24 cellular contexts compared by ENCODE assay signal in genomic region chr9:69431777-69432176, GRCh38.
"Had no signal": no experiment of that assay in that cellular context is flagged by ENCODE, and none has a peak within 500 bp of the region (broad histone marks: within the 10 kb centered on the region; RNA-seq: fewer than 3 reads in every experiment).

No MANE protein-coding gene starts in this region.

- H3K36me3 ChIP-seq: left ventricle myocardium inferior, prostate gland had no signal

- H3K4me3 ChIP-seq: hepatocyte, left ventricle myocardium inferior, prostate gland, stomach, suprapubic skin, tibial nerve had no signal

- H3K9me3 Mint-ChIP-seq: activated naive CD8-positive, alpha-beta T cell treated with anti-CD3 and anti-CD28 coated beads, Interleukin-2, amount 50 U/mL, for 24 hours; central memory CD8-positive, alpha-beta T cell had no signal

- H3K4me1 Mint-ChIP-seq: activated naive CD8-positive, alpha-beta T cell treated with anti-CD3 and anti-CD28 coated beads, Interleukin-2, amount 50 U/mL, for 24 hours; brain; central memory CD8-positive, alpha-beta T cell; naive thymus-derived CD4-positive, alpha-beta T cell had no signal

- H3K4me2 ChIP-seq: hepatocyte had no signal

- H3K4me3 Mint-ChIP-seq: activated naive CD8-positive, alpha-beta T cell treated with anti-CD3 and anti-CD28 coated beads, Interleukin-2, amount 50 U/mL, for 24 hours; brain; central memory CD8-positive, alpha-beta T cell; naive thymus-derived CD4-positive, alpha-beta T cell; WTC11 had no signal

- H3K4me1 ChIP-seq: left ventricle myocardium inferior, prostate gland, stomach, suprapubic skin had no signal

- H3K9me3 ChIP-seq: prostate gland, stomach, suprapubic skin had no signal

- ATAC-seq: activated naive CD8-positive, alpha-beta T cell treated with anti-CD3 and anti-CD28 coated beads, Interleukin-2, amount 50 U/mL, for 24 hours; esophagus mucosa; naive thymus-derived CD4-positive, alpha-beta T cell; WTC11 had no signal

- H2AFZ ChIP-seq: hepatocyte had no signal

- H3K27me3 Mint-ChIP-seq: activated naive CD8-positive, alpha-beta T cell treated with anti-CD3 and anti-CD28 coated beads, Interleukin-2, amount 50 U/mL, for 24 hours; brain had no signal

- H3K27ac Mint-ChIP-seq: activated naive CD8-positive, alpha-beta T cell treated with anti-CD3 and anti-CD28 coated beads, Interleukin-2, amount 50 U/mL, for 24 hours; brain; WTC11 had no signal

- FAIRE-seq: colon, frontal cortex had no signal

- H3K27ac ChIP-seq: hepatocyte, left ventricle myocardium inferior, prostate gland, stomach, suprapubic skin, tibial nerve had no signal

- H3K79me2 ChIP-seq: hepatocyte had no signal

- H3K27me3 ChIP-seq: hepatocyte, stomach, suprapubic skin, tibial nerve had no signal

- DNase-seq: activated CD8-positive, alpha-beta memory T cell treated with anti-CD3 and anti-CD28 coated beads, Interleukin-2, amount 50 U/mL, for 4 hours; activated effector memory CD4-positive, alpha-beta T cell treated with anti-CD3 and anti-CD28 coated beads, Interleukin-2, amount 50 U/mL, for 16 hours; activated naive CD4-positive, alpha-beta T cell treated with anti-CD3 and anti-CD28 coated beads, Interleukin-2, amount 50 U/mL, for 16 hours; activated naive CD8-positive, alpha-beta T cell treated with anti-CD3 and anti-CD28 coated beads, Interleukin-2, amount 50 U/mL, for 24 hours; activated T-cell treated with anti-CD3 and anti-CD28 coated beads, Interleukin-2, amount 50 U/mL, for 48 hours; effector memory CD4-positive, alpha-beta T cell; glutamatergic neuron; kidney glomerular epithelial cell; left ventricle myocardium inferior; naive thymus-derived CD4-positive, alpha-beta T cell; stimulated activated CD4-positive, alpha-beta T cell treated with anti-CD3 and anti-CD28 coated beads, Interleukin-12 subunit alpha, Interleukin-12 subunit beta, amount 100 ng/mL, for 4 hours; stimulated activated CD4-positive, alpha-beta T cell treated with anti-CD3 and anti-CD28 coated beads, Interleukin-4, amount 100 ng/mL, for 4 hours; stomach; T-helper 1 cell had no signal
